20 cellular contexts compared by ENCODE assay signal in genomic region chrX:53674581-53674980, GRCh38. TPM values are rescaled to one million over a fixed set of nuclear protein-coding genes. Genes with fewer than 3 reads are reported as not detected.
DNase-seq lines count a peak whose midpoint lies in the region; ATAC-seq, FAIRE-seq and TF ChIP-seq lines count a peak whose summit lies in the region.
"Had no signal": no experiment of that assay in that cellular context is flagged by ENCODE, and none has a peak within 500 bp of the region (broad histone marks: within the 10 kb centered on the region; RNA-seq: fewer than 3 reads in every experiment).

No MANE protein-coding gene starts in this region.

- no peak overlapping the region for H4K5ac ChIP-seq in H1 (ENCODE audit: insufficient read length, low read depth, low read length)

- H3K9me2 ChIP-seq in PC-3 (replicated peaks; ENCODE audit: low read length) = no peaks in the 10 kb centered on the region

- H3K4me3 Mint-ChIP-seq in activated T-cell treated with anti-CD3 and anti-CD28 coated beads, Interleukin-2, amount 50 U/mL, for 24 hours = no peak overlapping the region
- H3K4me3 Mint-ChIP-seq in MCF 10A (ENCODE audit: unreplicated experiment) = no peak overlapping the region
- H3K4me3 Mint-ChIP-seq: CD4-positive, alpha-beta memory T cell had no signal

- H3K9me3 ChIP-seq in PC-3 (ENCODE audit: low read length) = no peaks in the 10 kb centered on the region
- H3K9me3 ChIP-seq in H1 (ENCODE audit: insufficient read depth in 2 of 2, low read depth in 1 of 2, low read length in 1 of 2) = no peaks in the 10 kb centered on the region
- peaks cover 3% of the 10 kb centered on the region for H3K9me3 ChIP-seq in smooth muscle cell (replicated peaks; ENCODE audit: low read depth)
- no peaks in the 10 kb centered on the region for H3K9me3 ChIP-seq in stomach
- H3K9me3 ChIP-seq: Peyer's patch had no signal

- no peak overlapping the region for H3K23ac ChIP-seq in H1 (ENCODE audit: insufficient read length)

- H2BK12ac ChIP-seq in H1 (ENCODE audit: low read depth, low read length) = no peak overlapping the region

- CTCF ChIA-PET in PC-3 (lab: Charles Lee) (no interaction called here), H1 (lab: Charles Lee; ENCODE audit: partially characterized antibody) (no interaction called here), MCF 10A (lab: Yijun Ruan, JAX) (interaction anchor here (0.6 to 1.0 kb wide), 3 partner anchors 21 to 850 kb away, joined by 3 to 4 read pairs (median 4); no protein-coding TSS in a partner anchor)

- H3K14ac ChIP-seq in H1 (ENCODE audit: insufficient read length) = no peak overlapping the region

- H3K27me3 Mint-ChIP-seq in activated T-cell treated with anti-CD3 and anti-CD28 coated beads, Interleukin-2, amount 50 U/mL, for 24 hours = peaks cover 28% of the 10 kb centered on the region
- peaks cover 50% of the 10 kb centered on the region for H3K27me3 Mint-ChIP-seq in MCF 10A (ENCODE audit: insufficient read depth, unreplicated experiment)
- H3K27me3 Mint-ChIP-seq: CD4-positive, alpha-beta memory T cell had no signal

- no peak overlapping the region for H2BK120ac ChIP-seq in H1 (replicated peaks; ENCODE audit: low read depth, low read length)

- BruUV-seq in PC-3 (replicated peaks; lab: Mats Ljungman, UMichigan) (no TSS peak), MCF 10A (replicated peaks; lab: Mats Ljungman, UMichigan) (no TSS peak)

- TF ChIP-seq EP300 in H1 (IDR thresholded peaks at IDR 0.05; ENCODE audit: borderline replicate concordance in 1 of 2, low read depth in 2 of 2, low read length in 2 of 2) (no peak), stomach (IDR thresholded peaks at IDR 0.05) (no peak)

- H3K56ac ChIP-seq in H1 (replicated peaks; ENCODE audit: insufficient read length, low read depth, low read length) = no peak overlapping the region

- H4K91ac ChIP-seq in H1 (replicated peaks; ENCODE audit: insufficient read length, low read length) = no peak overlapping the region

- no peak overlapping the region for H3K27ac ChIP-seq in PC-3 (ENCODE audit: low read length)
- H3K27ac ChIP-seq in H1 (ENCODE audit: low read depth, low read length) = no peak overlapping the region
- peak overlapping the region; percentile 2 for H3K27ac ChIP-seq in smooth muscle cell (ENCODE audit: low read depth)
- H3K27ac ChIP-seq in stomach = no peak overlapping the region
- H3K27ac ChIP-seq: Peyer's patch had no signal

- peak overlapping the region; percentile 20 for H3K27ac Mint-ChIP-seq in activated T-cell treated with anti-CD3 and anti-CD28 coated beads, Interleukin-2, amount 50 U/mL, for 24 hours
- no peak overlapping the region for H3K27ac Mint-ChIP-seq in MCF 10A (ENCODE audit: low read depth, unreplicated experiment)
- H3K27ac Mint-ChIP-seq: CD4-positive, alpha-beta memory T cell had no signal

- peaks cover 8% of the 10 kb centered on the region; the same call in 1 of the 2 replicates for H3K4me1 ChIP-seq in PC-3 (ENCODE audit: insufficient read depth, low read length)
- no peaks in the 10 kb centered on the region for H3K4me1 ChIP-seq in H1 (replicated peaks in 1 of 4; ENCODE audit: control insufficient read depth in 3 of 4, insufficient read depth in 4 of 4, low read length in 3 of 4)
- H3K4me1 ChIP-seq in smooth muscle cell (ENCODE audit: low read depth) = no peaks in the 10 kb centered on the region
- H3K4me1 ChIP-seq in stomach = no peaks in the 10 kb centered on the region

- no peak overlapping the region for H3K18ac ChIP-seq in H1 (ENCODE audit: extremely low read depth, low read length)

- H3K4me3 ChIP-seq in PC-3 (ENCODE audit: low read length) (no peak overlapping the region), H1 (ENCODE audit: extremely low read depth in 1 of 4, insufficient read depth in 2 of 4, low read depth in 3 of 4, low read length in 4 of 4) (no peak overlapping the region), smooth muscle cell (no peak overlapping the region), stomach (no peak overlapping the region)
- H3K4me3 ChIP-seq: Peyer's patch had no signal

- FAIRE-seq in H1 (lab: Jason Lieb, UNC) = peak; percentile 81

- no peak overlapping the region for H2BK5ac ChIP-seq in H1 (ENCODE audit: low read depth, low read length)

- H2AFZ ChIP-seq in PC-3 (ENCODE audit: low read length) (no peak overlapping the region), H1 (ENCODE audit: low read length) (no peak overlapping the region), smooth muscle cell (ENCODE audit: low read depth) (no peak overlapping the region)

- peaks cover 87% of the 10 kb centered on the region for H3K36me3 Mint-ChIP-seq in activated T-cell treated with anti-CD3 and anti-CD28 coated beads, Interleukin-2, amount 50 U/mL, for 24 hours (ENCODE audit: low read depth)
- peaks cover 79% of the 10 kb centered on the region for H3K36me3 Mint-ChIP-seq in MCF 10A (ENCODE audit: insufficient read depth, unreplicated experiment)

- H3K79me1 ChIP-seq in H1 (ENCODE audit: low read depth, low read length) = no peaks in the 10 kb centered on the region

- WGBS in H1 (ENCODE audit: extremely low coverage in 1 of 2, insufficient coverage in 1 of 2, insufficient read length in 1 of 2, insufficient replicate concordance in 2 of 2, low coverage in 1 of 2, low lambda C conversion rate in 2 of 2, missing lambda C conversion rate in 1 of 2), 2 experiments = 100% methylated on average over 2 of the region's 2 CpGs; no CpG with 5 or more reads in 1 of the 2 experiments
- 64% methylated on average over 2 of the region's 2 CpGs for WGBS in smooth muscle cell (ENCODE audit: low lambda C conversion rate)
- 51 to 79% (median 58%) methylated on average over 2 of the region's 2 CpGs for WGBS in stomach, 5 donors

- H3K4me1 Mint-ChIP-seq in activated T-cell treated with anti-CD3 and anti-CD28 coated beads, Interleukin-2, amount 50 U/mL, for 24 hours (ENCODE audit: low read depth) = peaks cover 58% of the 10 kb centered on the region
- H3K4me1 Mint-ChIP-seq in MCF 10A (ENCODE audit: insufficient read depth, unreplicated experiment) = no peaks in the 10 kb centered on the region

- H3F3A ChIP-seq in PC-3 (ENCODE audit: low read length, unreplicated experiment) (no peaks in the 10 kb centered on the region), smooth muscle cell (ENCODE audit: low read depth) (no peaks in the 10 kb centered on the region)

- no peak for TF ChIP-seq RAD21 in H1 (IDR thresholded peaks at IDR 0.05 in 1 of 2, conservative IDR thresholded peaks at IDR 0.05 in 1 of 2; ENCODE audit: low read depth in 2 of 2, low read length in 2 of 2)

- H3K9ac ChIP-seq in PC-3 (ENCODE audit: low read length) = no peak overlapping the region
- H3K9ac ChIP-seq in H1 (replicated peaks in 1 of 4; ENCODE audit: extremely low read depth in 1 of 4, low read depth in 3 of 4, low read length in 3 of 4) = no peak overlapping the region
- no peak overlapping the region for H3K9ac ChIP-seq in smooth muscle cell (ENCODE audit: low read depth)

- ATAC-seq in PC-3 (peak; percentile 75), HG03025 (IDR thresholded peaks at IDR 0.05; ENCODE audit: low FRiP score, unreplicated experiment) (no peak)

- no peaks in the 10 kb centered on the region for H3K23me2 ChIP-seq in H1 (ENCODE audit: low read depth, low read length)

- H3K4me2 ChIP-seq in PC-3 (ENCODE audit: low read length) = no peak overlapping the region
- no peak overlapping the region for H3K4me2 ChIP-seq in H1 (ENCODE audit: insufficient read depth in 1 of 2, low read depth in 2 of 2, low read length in 2 of 2)
- H3K4me2 ChIP-seq in smooth muscle cell = no peak overlapping the region

- H3K79me2 ChIP-seq in PC-3 (ENCODE audit: low read length) (peaks cover 93% of the 10 kb centered on the region), H1 (ENCODE audit: control insufficient read depth in 1 of 2, insufficient read depth in 2 of 2, low read length in 2 of 2) (peaks cover 0 to 96% of the 10 kb centered on the region in 2 experiments; a peak in 3 of 4 replicates), smooth muscle cell (ENCODE audit: low read depth) (peaks cover 97% of the 10 kb centered on the region)

- intact Hi-C loops in PC-3 (cut with micrococcal nuclease) (loop anchor here (5.0 kb wide), 1 partner anchor 158 kb away; no protein-coding TSS in a partner anchor), MCF 10A (cut with micrococcal nuclease) (no loop called here), stomach (cut with DNase I; ENCODE audit: low total_unique reads) (no loop called here)

- H4K20me1 ChIP-seq in PC-3 (ENCODE audit: low read length) = peaks cover 44% of the 10 kb centered on the region
- peaks cover 2 to 5% of the 10 kb centered on the region in 2 experiments for H4K20me1 ChIP-seq in H1 (replicated peaks in 1 of 2; ENCODE audit: control insufficient read depth in 1 of 2, insufficient read depth in 2 of 2, low read length in 2 of 2)
- peaks cover 91% of the 10 kb centered on the region for H4K20me1 ChIP-seq in smooth muscle cell (ENCODE audit: low read depth)

- no peak overlapping the region for H2BK15ac ChIP-seq in H1 (ENCODE audit: low read length)

- no peak for TF ChIP-seq CTCF in PC-3 (conservative IDR thresholded peaks at IDR 0.05; ENCODE audit: low read depth, low read length)
- no peak for TF ChIP-seq CTCF in H1 (IDR thresholded peaks at IDR 0.05; ENCODE audit: control extremely low read depth in 1 of 3, insufficient read depth in 1 of 3, low read depth in 1 of 3, low read length in 3 of 3)
- no peak for TF ChIP-seq CTCF in smooth muscle cell (IDR thresholded peaks at IDR 0.05; ENCODE audit: borderline replicate concordance, insufficient read depth, poor library complexity, severe bottlenecking)
- no peak for TF ChIP-seq CTCF in MCF 10A (IDR thresholded peaks at IDR 0.05; ENCODE audit: unreplicated experiment)
- no peak for TF ChIP-seq CTCF in stomach (IDR thresholded peaks at IDR 0.05)

- H3K27me3 ChIP-seq in PC-3 (ENCODE audit: low read length) = no peaks in the 10 kb centered on the region
- no peaks in the 10 kb centered on the region for H3K27me3 ChIP-seq in H1 (replicated peaks in 1 of 4; ENCODE audit: control insufficient read depth in 3 of 4, extremely low read depth in 1 of 4, insufficient read depth in 3 of 4, low read length in 3 of 4)
- H3K27me3 ChIP-seq in smooth muscle cell (ENCODE audit: low read depth) = no peaks in the 10 kb centered on the region
- H3K27me3 ChIP-seq in stomach = no peaks in the 10 kb centered on the region
- H3K27me3 ChIP-seq: Peyer's patch had no signal

- H3K4ac ChIP-seq in H1 (replicated peaks; ENCODE audit: insufficient read length, low read depth, low read length) = no peak overlapping the region

- POLR2A ChIA-PET in PC-3 (lab: Charles Lee; ENCODE audit: unreplicated experiment) (interaction anchor here (0.7 kb wide), 1 partner anchor 10 kb away, joined by 8 read pairs; no protein-coding TSS in a partner anchor), H1 (lab: Charles Lee; ENCODE audit: partially characterized antibody) (interaction anchor here (1.1 to 2.7 kb wide), 3 partner anchors 9 to 141 kb away, joined by 3 to 18 read pairs (median 3); no protein-coding TSS in a partner anchor), MCF 10A (lab: Yijun Ruan, JAX) (interaction anchor here (1.1 to 1.7 kb wide), 2 partner anchors 10 to 12 kb away, joined by 3 to 7 read pairs; partner anchors contain the start of gene HUWE1)

- H3K36me3 ChIP-seq in PC-3 (ENCODE audit: low read depth, low read length) = peaks cover 73% of the 10 kb centered on the region; the same call in 1 of the 2 replicates
- H3K36me3 ChIP-seq in H1 (ENCODE audit: control insufficient read depth in 2 of 4, insufficient read depth in 4 of 4, low read length in 3 of 4) = peaks cover 0 to 75% (median 8%) of the 10 kb centered on the region in 4 experiments; a peak in 5 of 8 replicates
- no peaks in the 10 kb centered on the region for H3K36me3 ChIP-seq in smooth muscle cell (ENCODE audit: low read depth)
- peaks cover 0 to 49% (median 15%) of the 10 kb centered on the region in 4 donors for H3K36me3 ChIP-seq in stomach

- no peak overlapping the region for H2AK5ac ChIP-seq in H1 (ENCODE audit: low read depth, low read length)

- TF ChIP-seq POLR2A in H1 (IDR thresholded peaks at IDR 0.05; ENCODE audit: control extremely low read depth in 1 of 2, low read depth in 2 of 2, low read length in 2 of 2) (no peak), stomach (IDR thresholded peaks at IDR 0.05) (no peak)

- no peak overlapping the region for H4K8ac ChIP-seq in H1 (ENCODE audit: extremely low read depth, insufficient read depth, low read length)

- H2BK20ac ChIP-seq in H1 (ENCODE audit: low read length) = no peak overlapping the region

- no peak for DNase-seq in activated T-cell treated with anti-CD3 and anti-CD28 coated beads, Interleukin-2, amount 50 U/mL, for 24 hours
- DNase-seq in activated T-cell treated with anti-CD3 and anti-CD28 coated beads, Interleukin-2, amount 50 U/mL, for 48 hours = no peak
- DNase-seq in PC-3 (peak; percentile 19), H1 (ENCODE audit: low read depth in 1 of 2, low spot score in 2 of 2) (no peak), smooth muscle cell (lab: John Stamatoyannopoulos, UW; ENCODE audit: unreplicated experiment) (no peak), MCF 10A (ENCODE audit: unreplicated experiment) (no peak), stomach (no peak)
- DNase-seq: 8988T; Calu3; CD4-positive, alpha-beta memory T cell; DMS53; H7; Kasumi-1; NCI-H1105; NCI-H1694; NCI-H2227 treated with DMSO at 0.1 percent for 48 hours; NCI-H524 treated with DMSO at 0.1 percent for 48 hours; Peyer's patch; Right ventricle myocardium superior had no signal

- H3K9me3 Mint-ChIP-seq in activated T-cell treated with anti-CD3 and anti-CD28 coated beads, Interleukin-2, amount 50 U/mL, for 24 hours = no peaks in the 10 kb centered on the region
- no peaks in the 10 kb centered on the region for H3K9me3 Mint-ChIP-seq in MCF 10A (ENCODE audit: unreplicated experiment)
- H3K9me3 Mint-ChIP-seq: CD4-positive, alpha-beta memory T cell had no signal

RNA-seq across cellular contexts. Expression of gene HUWE1, which starts 11.9 kb away (rescaled TPM):
- total RNA-seq in PC-3 (2014; rRNA removed) = 206 and 207 TPM in 2 replicates
- total RNA-seq in H1 (2021; fragmentation: NEBNext Ultra II Directional; extraction: Animal tissue kit (Norgen Biotek cat#: 25700)) = 252 and 257 TPM in 2 replicates
- 106 and 114 TPM in 2 replicates for polyA plus RNA-seq in H1 (2011; rRNA removed)
- 83.4 TPM for polyA plus RNA-seq in H1 (2011; cell fraction: cytosol; rRNA removed)
- polyA plus RNA-seq in H1 (2011; cell fraction: nucleus; rRNA removed) = 246 TPM
- 140 to 161 TPM (median 151 TPM) in 4 replicates for polyA plus RNA-seq in H1 (2012, experiment 1 of 2)
- 15.3 TPM for polyA plus RNA-seq in H1 (2012, experiment 2 of 2)
- polyA plus RNA-seq in H1 (2013, experiment 1 of 2) = 66.9 TPM
- polyA plus RNA-seq in H1 (2013, experiment 2 of 2) = 55.4 TPM
- 667 and 860 TPM in 2 replicates for polyA minus RNA-seq in H1 (2011; rRNA and poly(A)+ RNA removed)
- polyA minus RNA-seq in H1 (2011; cell fraction: cytosol; rRNA and poly(A)+ RNA removed) = 207 TPM
- polyA minus RNA-seq in H1 (2011; cell fraction: nucleus; rRNA and poly(A)+ RNA removed) = 261 TPM
- 102 and 122 TPM in 2 replicates for total RNA-seq in smooth muscle cell
- polyA plus RNA-seq in smooth muscle cell = 29.4 and 31.9 TPM in 2 replicates
- 274 TPM in 2 replicates for total RNA-seq in MCF 10A (2022)
- total RNA-seq in stomach = 100 to 1,000 TPM in 4 of 5 donors, 10 to 100 TPM in 1; 74.1 to 124 (median 101) TPM
- 10 to 100 TPM; 16.2 to 27.3 (median 21.4) TPM for polyA plus RNA-seq in stomach
